ENCODE assay signal across 8 cellular contexts in the genomic region with DNA sequence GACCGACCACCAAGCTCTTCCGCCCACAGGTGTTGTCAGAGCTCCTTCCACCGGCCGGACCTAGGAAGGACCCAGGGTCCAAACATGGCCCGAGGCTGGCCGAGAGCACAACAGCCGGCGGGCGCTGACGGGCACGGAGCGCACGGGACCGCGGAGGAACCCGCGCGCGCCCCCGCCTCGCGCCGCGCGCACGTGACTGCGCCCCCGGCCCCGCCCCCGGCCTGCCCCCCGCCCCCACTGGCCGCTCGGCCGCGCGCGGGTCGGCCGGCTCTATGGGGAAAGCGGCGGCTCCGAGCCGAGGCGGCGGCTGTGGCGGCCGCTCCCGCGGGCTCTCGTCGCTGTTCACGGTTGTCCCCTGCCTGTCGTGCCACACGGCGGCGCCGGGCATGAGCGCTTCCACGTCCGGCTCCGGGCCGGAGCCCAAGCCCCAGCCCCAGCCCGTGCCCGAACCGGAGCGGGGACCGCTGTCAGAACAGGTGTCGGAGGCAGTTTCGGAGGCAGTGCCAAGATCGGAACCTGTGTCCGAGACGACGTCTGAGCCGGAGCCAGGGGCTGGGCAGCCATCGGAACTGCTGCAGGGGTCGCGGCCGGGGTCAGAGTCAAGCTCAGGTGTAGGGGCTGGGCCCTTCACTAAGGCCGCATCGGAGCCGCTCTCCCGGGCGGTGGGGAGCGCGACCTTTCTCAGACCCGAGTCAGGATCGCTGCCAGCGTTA. TPM values are rescaled to one million over a fixed set of nuclear protein-coding genes. Genes with fewer than 3 reads are reported as not detected.
DNase-seq lines count a peak whose midpoint lies in the region; ATAC-seq and TF ChIP-seq lines count a peak whose summit lies in the region.

A gene with protein sequence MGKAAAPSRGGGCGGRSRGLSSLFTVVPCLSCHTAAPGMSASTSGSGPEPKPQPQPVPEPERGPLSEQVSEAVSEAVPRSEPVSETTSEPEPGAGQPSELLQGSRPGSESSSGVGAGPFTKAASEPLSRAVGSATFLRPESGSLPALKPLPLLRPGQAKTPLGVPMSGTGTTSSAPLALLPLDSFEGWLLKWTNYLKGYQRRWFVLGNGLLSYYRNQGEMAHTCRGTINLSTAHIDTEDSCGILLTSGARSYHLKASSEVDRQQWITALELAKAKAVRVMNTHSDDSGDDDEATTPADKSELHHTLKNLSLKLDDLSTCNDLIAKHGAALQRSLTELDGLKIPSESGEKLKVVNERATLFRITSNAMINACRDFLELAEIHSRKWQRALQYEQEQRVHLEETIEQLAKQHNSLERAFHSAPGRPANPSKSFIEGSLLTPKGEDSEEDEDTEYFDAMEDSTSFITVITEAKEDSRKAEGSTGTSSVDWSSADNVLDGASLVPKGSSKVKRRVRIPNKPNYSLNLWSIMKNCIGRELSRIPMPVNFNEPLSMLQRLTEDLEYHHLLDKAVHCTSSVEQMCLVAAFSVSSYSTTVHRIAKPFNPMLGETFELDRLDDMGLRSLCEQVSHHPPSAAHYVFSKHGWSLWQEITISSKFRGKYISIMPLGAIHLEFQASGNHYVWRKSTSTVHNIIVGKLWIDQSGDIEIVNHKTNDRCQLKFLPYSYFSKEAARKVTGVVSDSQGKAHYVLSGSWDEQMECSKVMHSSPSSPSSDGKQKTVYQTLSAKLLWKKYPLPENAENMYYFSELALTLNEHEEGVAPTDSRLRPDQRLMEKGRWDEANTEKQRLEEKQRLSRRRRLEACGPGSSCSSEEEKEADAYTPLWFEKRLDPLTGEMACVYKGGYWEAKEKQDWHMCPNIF (plus strand): TSS at position 237 of the 713 bp plus-strand sequence. CDS start 36 bp downstream, at position 273.

- intact Hi-C loops in left ventricle myocardium inferior (cut with micrococcal nuclease), result no loop called here

- H2AK5ac ChIP-seq in trophoblast cell (ENCODE audit: low read length), result no peak within 1 kb of the TSS

- no peaks in the 10 kb centered on the region for H3K36me3 Mint-ChIP-seq in activated naive CD8-positive, alpha-beta T cell treated with anti-CD3 and anti-CD28 coated beads, Interleukin-2, amount 50 U/mL, for 24 hours (ENCODE audit: low read depth)

- H3K4me1 ChIP-seq in left ventricle myocardium inferior (peaks cover 15% of the 10 kb centered on the region), trophoblast cell (ENCODE audit: control insufficient read depth in 1 of 2, insufficient read depth in 2 of 2, low read length in 2 of 2) (peaks cover 0 to 5% of the 10 kb centered on the region in 2 experiments)

- H3K79me1 ChIP-seq in trophoblast cell (ENCODE audit: low read length), result peaks cover 4% of the 10 kb centered on the region

- peaks cover 7% of the 10 kb centered on the region for H3K4me1 Mint-ChIP-seq in activated naive CD8-positive, alpha-beta T cell treated with anti-CD3 and anti-CD28 coated beads, Interleukin-2, amount 50 U/mL, for 24 hours

- no peak within 1 kb of the TSS for H2BK12ac ChIP-seq in trophoblast cell (ENCODE audit: low read length)

- peak within 1 kb of the TSS; percentile 29 for H3K14ac ChIP-seq in trophoblast cell (ENCODE audit: low read length)

- DNase-seq in NCI-H345 (lab: John Stamatoyannopoulos, UW), result peak; percentile 39
- DNase-seq in NCI-H345 treated with DMSO at 0.1 percent for 48 hours (lab: John Stamatoyannopoulos, UW; ENCODE audit: unreplicated experiment), result no peak
- peak; percentile 19 for DNase-seq in RPMI7951 (ENCODE audit: low read depth)
- DNase-seq in activated naive CD8-positive, alpha-beta T cell treated with anti-CD3 and anti-CD28 coated beads, Interleukin-2, amount 50 U/mL, for 24 hours, result peak; percentile 31
- peak; percentile 27 for DNase-seq in left ventricle myocardium inferior
- peak in 1 of 2 donors; percentile 18 for DNase-seq in trophoblast cell

- no peak within 1 kb of the TSS for H3K9ac ChIP-seq in trophoblast cell (ENCODE audit: low read length)

- H3K36me3 ChIP-seq in left ventricle myocardium inferior (no peaks in the 10 kb centered on the region), trophoblast cell (ENCODE audit: control insufficient read depth in 1 of 2, insufficient read depth in 2 of 2, low read length in 2 of 2) (no peaks in the 10 kb centered on the region)

- H3K4me3 ChIP-seq in left ventricle myocardium inferior (peak within 1 kb of the TSS; percentile 75), trophoblast cell (ENCODE audit: low read depth, low read length) (peak within 1 kb of the TSS; percentile 73)

- peak; percentile 37 for ATAC-seq in activated naive CD8-positive, alpha-beta T cell treated with anti-CD3 and anti-CD28 coated beads, Interleukin-2, amount 50 U/mL, for 24 hours
- ATAC-seq in HG03159 (IDR thresholded peaks at IDR 0.05; ENCODE audit: unreplicated experiment) (no peak), GM21528 (IDR thresholded peaks at IDR 0.05; ENCODE audit: low FRiP score, unreplicated experiment) (no peak)

- no peaks in the 10 kb centered on the region for H3K79me2 ChIP-seq in trophoblast cell (ENCODE audit: control insufficient read depth, insufficient read depth, low read length, poor library complexity)

- H3K23ac ChIP-seq in trophoblast cell (ENCODE audit: low read length), result no peak within 1 kb of the TSS

- H3K27ac Mint-ChIP-seq in activated naive CD8-positive, alpha-beta T cell treated with anti-CD3 and anti-CD28 coated beads, Interleukin-2, amount 50 U/mL, for 24 hours, result no peak within 1 kb of the TSS

- no peak within 1 kb of the TSS for H3K4ac ChIP-seq in trophoblast cell (ENCODE audit: low read depth, low read length)

- H3K18ac ChIP-seq in trophoblast cell (ENCODE audit: low read length), result peak within 1 kb of the TSS; percentile 87

- H4K8ac ChIP-seq in trophoblast cell (ENCODE audit: low read depth, low read length), result peak within 1 kb of the TSS; percentile 72

- TF ChIP-seq CTCF in left ventricle myocardium inferior (IDR thresholded peaks at IDR 0.05; ENCODE audit: borderline replicate concordance), result peak; percentile 18

- H4K91ac ChIP-seq in trophoblast cell (ENCODE audit: low read depth, low read length), result peak within 1 kb of the TSS; percentile 15

- H4K12ac ChIP-seq in trophoblast cell (ENCODE audit: low read depth, low read length), result peak within 1 kb of the TSS; percentile 63

- no peaks in the 10 kb centered on the region for H3K9me3 Mint-ChIP-seq in activated naive CD8-positive, alpha-beta T cell treated with anti-CD3 and anti-CD28 coated beads, Interleukin-2, amount 50 U/mL, for 24 hours

- H3K4me3 Mint-ChIP-seq in activated naive CD8-positive, alpha-beta T cell treated with anti-CD3 and anti-CD28 coated beads, Interleukin-2, amount 50 U/mL, for 24 hours, result peak within 1 kb of the TSS; percentile 83

- H3K27me3 ChIP-seq in left ventricle myocardium inferior (ENCODE audit: low read depth) (peaks cover 18% of the 10 kb centered on the region), trophoblast cell (ENCODE audit: insufficient read depth, low read length) (peaks cover 16% of the 10 kb centered on the region)

- peak within 1 kb of the TSS; percentile 85 for H3K4me2 ChIP-seq in trophoblast cell (ENCODE audit: low read length)

- H2BK120ac ChIP-seq in trophoblast cell (ENCODE audit: insufficient read depth, low read length, poor library complexity), result no peak within 1 kb of the TSS

- WGBS in trophoblast cell (ENCODE audit: extremely low coverage, insufficient coverage, insufficient read length), result no CpG with 5 or more reads among the region's 88 CpGs

- H3K9me3 ChIP-seq in left ventricle myocardium inferior (replicated peaks), result no peaks in the 10 kb centered on the region
- H3K9me3 ChIP-seq in trophoblast cell (ENCODE audit: insufficient read depth, low read depth, low read length), result peaks cover 4% of the 10 kb centered on the region

- H2AFZ ChIP-seq in trophoblast cell (ENCODE audit: insufficient read depth, low read length, poor library complexity), result peak within 1 kb of the TSS; percentile 85

- H3K27ac ChIP-seq in left ventricle myocardium inferior (replicated peaks), result peak within 1 kb of the TSS; percentile 71
- H3K27ac ChIP-seq in trophoblast cell (ENCODE audit: low read depth, low read length), result no peak within 1 kb of the TSS

- no peak within 1 kb of the TSS for H2BK5ac ChIP-seq in trophoblast cell (ENCODE audit: low read depth, low read length, poor library complexity)

- peaks cover 22% of the 10 kb centered on the region for H3K27me3 Mint-ChIP-seq in activated naive CD8-positive, alpha-beta T cell treated with anti-CD3 and anti-CD28 coated beads, Interleukin-2, amount 50 U/mL, for 24 hours

RNA-seq across cellular contexts. Expression of the gene that starts here (rescaled TPM):
- total RNA-seq in RPMI7951 (2014; rRNA removed; shearing (Covaris generic)), result 4.3 and 5.9 TPM in 2 replicates
- total RNA-seq in left ventricle myocardium inferior, result 22.2 TPM
- 0.17 and 0.21 TPM in 2 replicates for polyA plus RNA-seq in trophoblast cell (2013)
